In genomic region chr2:173997269-173997668, GRCh38 we compare ENCODE assay signal across 8 cellular contexts.
DNase-seq lines count a peak whose midpoint lies in the region; ATAC-seq and TF ChIP-seq lines count a peak whose summit lies in the region.

No MANE protein-coding gene starts in this region.

- ATAC-seq in GM18517 (IDR thresholded peaks at IDR 0.05; ENCODE audit: unreplicated experiment) (peak; percentile 80), HG02798 (IDR thresholded peaks at IDR 0.05; ENCODE audit: poor library complexity, unreplicated experiment) (peak; percentile 94)

- TF ChIP-seq POLR2A in Raji (IDR thresholded peaks at IDR 0.05; ENCODE audit: insufficient read depth, low read depth, low read length) = 0 out of 2 replicates have a peak, but pooled peaks have one; percentile 33

- peak; percentile 22 for DNase-seq in kidney tubule cell (ENCODE audit: low spot score)
- no peak for DNase-seq in SW480 (ENCODE audit: low spot score)
- no peak for DNase-seq in NCI-H1048 (lab: John Stamatoyannopoulos, UW)
- DNase-seq in stimulated activated naive CD4-positive, alpha-beta T cell treated with Interleukin-2 at 50 U/mL for 16 hours (lab: John Stamatoyannopoulos, UW) = no peak
- no peak for DNase-seq in activated CD4-positive, alpha-beta T cell treated with anti-CD3 and anti-CD28 coated beads, Interleukin-2, amount 50 U/mL, for 1 hour
